In genomic region chr1:15847893-15848142, GRCh38 we compare ENCODE assay signal across 1 cellular context.
TF ChIP-seq lines count a peak whose summit lies in the region.

No MANE protein-coding gene starts in this region.

TF ChIP-seq in IMR-90, 13 proteins besides CTCF, POLR2A, EP300 and RAD21 (continued from another document):
- TF ChIP-seq ELK1 (IDR thresholded peaks at IDR 0.05; ENCODE audit: borderline replicate concordance, low read depth, low read length) (no peak), BHLHE40 (IDR thresholded peaks at IDR 0.05; ENCODE audit: low read depth, low read length) (no peak), NFE2L2 (IDR thresholded peaks at IDR 0.05; ENCODE audit: low read depth, low read length) (no peak)
TF ChIP-seq in IMR-90: peak in this region for 0.
